Comparison of ENCODE assay signal across 9 cellular contexts in the genomic region with DNA sequence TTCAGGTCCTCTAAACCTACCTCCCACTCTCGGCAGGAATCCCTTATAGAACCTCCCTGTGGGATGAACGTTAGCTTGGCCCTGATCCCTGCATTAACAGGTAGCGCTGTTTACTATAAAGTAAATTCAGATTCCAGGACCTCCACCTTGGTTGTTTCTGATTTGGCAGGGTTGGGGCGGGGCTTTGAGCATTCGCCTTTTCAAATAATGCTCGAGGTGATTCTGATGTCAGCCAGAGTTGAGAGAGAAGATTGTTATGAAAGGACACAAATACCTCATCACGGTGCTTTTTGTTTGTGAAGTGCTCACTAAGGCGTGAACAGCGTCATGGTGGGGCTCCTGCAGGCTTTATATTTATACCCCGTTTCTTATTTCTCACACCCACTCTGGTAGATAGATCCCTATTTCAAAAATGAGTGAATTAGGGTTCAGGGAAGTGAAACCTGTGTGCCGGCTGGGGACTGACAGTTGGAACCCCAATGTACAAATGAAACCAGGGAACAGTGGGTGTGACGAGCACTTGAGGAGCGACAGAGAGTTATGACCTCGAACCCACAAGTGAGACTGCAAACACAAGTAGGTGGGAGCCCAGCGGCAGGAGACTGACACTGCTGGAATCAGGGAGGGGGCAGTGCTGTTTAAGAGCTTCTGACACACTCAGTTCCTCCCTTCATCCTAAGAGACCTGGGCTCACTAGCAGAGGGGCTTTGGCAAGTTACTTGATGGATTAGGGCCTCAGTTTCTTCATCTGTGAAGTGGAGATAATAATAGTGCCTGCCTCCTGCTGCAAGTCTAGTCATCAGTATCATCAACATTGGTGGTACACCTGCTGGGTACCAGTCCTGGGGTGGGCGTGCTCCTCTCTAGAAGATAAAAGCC. TPM values are rescaled to one million over a fixed set of nuclear protein-coding genes. Genes with fewer than 3 reads are reported as not detected.
DNase-seq lines count a peak whose midpoint lies in the region; ATAC-seq, FAIRE-seq and TF ChIP-seq lines count a peak whose summit lies in the region.
"Had no signal": no experiment of that assay in that cellular context is flagged by ENCODE, and none has a peak within 500 bp of the region (broad histone marks: within the 10 kb centered on the region; RNA-seq: fewer than 3 reads in every experiment).

No MANE protein-coding gene starts in this region.

- H3K4me2 ChIP-seq in HepG2 (ENCODE audit: low read depth, low read length) (no peak overlapping the region), MM.1S (ENCODE audit: low read depth, low read length) (no peak overlapping the region)

- no TSS peak for BruUV-seq in HepG2 (replicated peaks; lab: Mats Ljungman, UMichigan)

- DNase-seq in right lobe of liver (no peak), HepG2 (ENCODE audit: low spot score) (no peak), lower lobe of right lung (peak; percentile 62), MM.1S (no peak), NCI-H774 (lab: John Stamatoyannopoulos, UW) (no peak), NCI-H2196 (lab: John Stamatoyannopoulos, UW; ENCODE audit: unreplicated experiment) (no peak)
- DNase-seq in activated CD4-positive, alpha-beta T cell treated with anti-CD3 and anti-CD28 coated beads for 4 hours, result peak; percentile 58 to 60

- H3K36me3 ChIP-seq in right lobe of liver (no peaks in the 10 kb centered on the region), HepG2 (replicated peaks in 1 of 2; ENCODE audit: control insufficient read depth in 1 of 2, insufficient read depth in 2 of 2, low read length in 2 of 2) (no peaks in the 10 kb centered on the region), lower lobe of right lung (no peaks in the 10 kb centered on the region), MM.1S (replicated peaks; ENCODE audit: insufficient read depth, low read length) (no peaks in the 10 kb centered on the region)
- H3K36me3 ChIP-seq: pancreas had no signal

- intact Hi-C loops in right lobe of liver (cut with DNase I) (no loop called here), HepG2 (cut with micrococcal nuclease; ENCODE audit: unreplicated experiment) (no loop called here), lower lobe of right lung (cut with DNase I) (no loop called here)

- H3K4me1 ChIP-seq in right lobe of liver (no peaks in the 10 kb centered on the region), HepG2 (ENCODE audit: insufficient read depth, low read length) (no peaks in the 10 kb centered on the region), lower lobe of right lung (peaks cover 25% of the 10 kb centered on the region), MM.1S (ENCODE audit: low read length) (peaks cover 41% of the 10 kb centered on the region)

- H3K9me3 ChIP-seq in right lobe of liver (no peaks in the 10 kb centered on the region), HepG2 (ENCODE audit: low read length) (no peaks in the 10 kb centered on the region), lower lobe of right lung (no peaks in the 10 kb centered on the region), MM.1S (replicated peaks; ENCODE audit: insufficient read depth, low read length) (no peaks in the 10 kb centered on the region)
- H3K9me3 ChIP-seq: pancreas had no signal

- no peaks in the 10 kb centered on the region for H3K9me2 ChIP-seq in MM.1S (replicated peaks; ENCODE audit: insufficient read depth, low read length)

- no peak for TF ChIP-seq RAD21 in HepG2 (CRISPR knock-in tag; IDR thresholded peaks at IDR 0.05)

- H3K9ac ChIP-seq in HepG2 (ENCODE audit: insufficient read depth, low read depth, low read length) (no peak overlapping the region), MM.1S (ENCODE audit: low read length) (no peak overlapping the region)

- H3F3A ChIP-seq in MM.1S (ENCODE audit: insufficient read depth, low read length), result peaks cover 11% of the 10 kb centered on the region

- TF ChIP-seq EP300 in HepG2 (IDR thresholded peaks at IDR 0.05; ENCODE audit: low read depth in 2 of 2, low read length in 2 of 2) (no peak), HepG2 (CRISPR knock-in tag; IDR thresholded peaks at IDR 0.05; ENCODE audit: borderline replicate concordance) (no peak)

- no peaks in the 10 kb centered on the region for H4K20me1 ChIP-seq in HepG2 (ENCODE audit: insufficient read depth, low read length)
- no peaks in the 10 kb centered on the region for H4K20me1 ChIP-seq in MM.1S (ENCODE audit: insufficient read depth, low read length)

- TF ChIP-seq CTCF in right lobe of liver (IDR thresholded peaks at IDR 0.05), result no peak
- TF ChIP-seq CTCF in HepG2 (CRISPR knock-in tag; IDR thresholded peaks at IDR 0.05), result no peak
- no peak for TF ChIP-seq CTCF in lower lobe of right lung (IDR thresholded peaks at IDR 0.05)
- TF ChIP-seq CTCF in MM.1S (IDR thresholded peaks at IDR 0.05; ENCODE audit: low read length), result no peak

- in situ Hi-C loops in HepG2 (cut with HindIII; ENCODE audit: extremely low pct_ligation_motif_present, low pct_unique_long_range_greater_than_20kb), result no loop called here

- H3K27ac ChIP-seq in right lobe of liver (peak overlapping the region in 1 of 3 donors; percentile 51), HepG2 (ENCODE audit: extremely low read length, insufficient read depth, low read length) (no peak overlapping the region), lower lobe of right lung (peak overlapping the region; percentile 73), MM.1S (ENCODE audit: low read length) (no peak overlapping the region)
- H3K27ac ChIP-seq: pancreas had no signal

- H3K27me3 ChIP-seq in right lobe of liver, result no peaks in the 10 kb centered on the region
- peaks cover 0 to 7% of the 10 kb centered on the region in 2 experiments; a peak in 4 of 5 replicates for H3K27me3 ChIP-seq in HepG2 (ENCODE audit: control insufficient read depth in 1 of 2, insufficient read depth in 2 of 2, low read length in 2 of 2)
- no peaks in the 10 kb centered on the region for H3K27me3 ChIP-seq in lower lobe of right lung (ENCODE audit: low read depth)
- no peaks in the 10 kb centered on the region; the same call in 1 of the 2 replicates for H3K27me3 ChIP-seq in MM.1S (replicated peaks; ENCODE audit: insufficient read depth, low read length)
- H3K27me3 ChIP-seq: pancreas had no signal

- FAIRE-seq in HepG2 (lab: Jason Lieb, UNC), result no peak
- FAIRE-seq: pancreas had no signal

- peak; percentile 20 to 47 (median 38) for ATAC-seq in right lobe of liver
- ATAC-seq in HepG2, result no peak
- ATAC-seq in HG03175 (IDR thresholded peaks at IDR 0.05; ENCODE audit: unreplicated experiment), result peak; percentile 80
- peak; percentile 58 to 63 for ATAC-seq in lower lobe of right lung

- no peak overlapping the region for H3K4me3 ChIP-seq in right lobe of liver
- no peak overlapping the region for H3K4me3 ChIP-seq in HepG2 (replicated peaks in 1 of 3; ENCODE audit: insufficient read depth in 1 of 3, low read depth in 2 of 3, low read length in 3 of 3)
- no peak overlapping the region for H3K4me3 ChIP-seq in lower lobe of right lung
- no peak overlapping the region for H3K4me3 ChIP-seq in MM.1S (ENCODE audit: low read length)
- H3K4me3 ChIP-seq: pancreas had no signal

- H3K79me2 ChIP-seq in HepG2 (ENCODE audit: insufficient read depth, low read length) (no peaks in the 10 kb centered on the region), MM.1S (ENCODE audit: low read length) (no peaks in the 10 kb centered on the region)

- CTCF ChIA-PET in HepG2 (lab: Yijun Ruan, JAX; ENCODE audit: low intra/inter-chr PET ratio, low total read pairs), result no interaction called here

- POLR2A ChIA-PET in HepG2 (lab: Yijun Ruan, JAX), result no interaction called here

- 38% methylated on average over 15 of the region's 16 CpGs for WGBS in right lobe of liver (ENCODE audit: insufficient coverage, low coverage, low lambda C conversion rate, missing lambda C conversion rate)
- WGBS in HepG2 (ENCODE audit: low lambda C conversion rate), result 28% methylated on average over 16 of the region's 16 CpGs

- H2AFZ ChIP-seq in HepG2 (ENCODE audit: low read length), result no peak overlapping the region
- no peak overlapping the region for H2AFZ ChIP-seq in MM.1S (ENCODE audit: low read length)

- TF ChIP-seq POLR2A in right lobe of liver (IDR thresholded peaks at IDR 0.05), result peak; percentile 36
- TF ChIP-seq POLR2A in HepG2 (IDR thresholded peaks at IDR 0.05; ENCODE audit: insufficient read depth in 1 of 2, low read depth in 2 of 2, low read length in 2 of 2), result no peak

RNA-seq across cellular contexts. Expression of a gene that starts 14.3 kb away (rescaled TPM):
- total RNA-seq in right lobe of liver (10 to 100 TPM in 2 of 6 experiments, 1 to 10 TPM in 4; 1.8 to 12.6 (median 6.9) TPM), HepG2 (2016; rRNA removed; fragmentation: Illumina TruSeq; extraction: Trizol) (0.29 and 0.55 TPM in 2 replicates), lower lobe of right lung (55.1 TPM)
- 0.18 TPM in 1 of 2 replicates, not detected in the other for total RNA-seq in HepG2 (2016; cell fraction: cytosol; rRNA removed; fragmentation: Illumina TruSeq; extraction: Trizol; ENCODE audit: low read depth)
- 0.13 and 0.50 TPM in 2 replicates for total RNA-seq in HepG2 (2016; cell fraction: insoluble cytoplasmic fraction; rRNA removed; fragmentation: Illumina TruSeq; extraction: Trizol)
- total RNA-seq in HepG2 (2016; cell fraction: membrane; rRNA removed; fragmentation: Illumina TruSeq; extraction: Trizol), result 0.31 and 0.43 TPM in 2 replicates
- 0.34 and 0.37 TPM in 2 replicates for total RNA-seq in HepG2 (2016; cell fraction: nucleus; rRNA removed; fragmentation: Illumina TruSeq; extraction: Trizol)
- 0.34 and 0.69 TPM in 2 replicates for polyA plus RNA-seq in HepG2 (2011; rRNA removed)
- 0.49 and 0.50 TPM in 2 replicates for polyA plus RNA-seq in HepG2 (2011; cell fraction: cytosol; rRNA removed)
- 0.32 and 0.36 TPM in 2 replicates for polyA plus RNA-seq in HepG2 (2011; cell fraction: nucleus; rRNA removed)
- polyA plus RNA-seq in HepG2 (2012), result 0.12 and 0.47 TPM in 2 replicates
- 0.08 TPM in 1 of 2 replicates, not detected in the other for polyA plus RNA-seq in HepG2 (2016; cell fraction: cytosol; fragmentation: Illumina TruSeq; extraction: Trizol; ENCODE audit: low read depth)
- 0.19 and 0.26 TPM in 2 replicates for polyA plus RNA-seq in HepG2 (2016; cell fraction: insoluble cytoplasmic fraction; fragmentation: Illumina TruSeq; extraction: Trizol; ENCODE audit: low read depth)
- polyA plus RNA-seq in HepG2 (2016; cell fraction: membrane; fragmentation: Illumina TruSeq; extraction: Trizol; ENCODE audit: low read depth), result not detected in 2 replicates
- polyA plus RNA-seq in HepG2 (2016; cell fraction: nucleus; fragmentation: Illumina TruSeq; extraction: Trizol; ENCODE audit: insufficient read depth, low read depth), result 0.74 and 1.00 TPM in 2 replicates
- polyA minus RNA-seq in HepG2 (2011; rRNA and poly(A)+ RNA removed; ENCODE audit: low replicate concordance), result 1.2 and 180 TPM in 2 replicates
- not detected in 2 replicates for polyA minus RNA-seq in HepG2 (2011; cell fraction: cytosol; rRNA and poly(A)+ RNA removed)
- 0.39 TPM in 1 of 2 replicates, not detected in the other for polyA minus RNA-seq in HepG2 (2011; cell fraction: nucleus; rRNA and poly(A)+ RNA removed)

Comparison
In these comparisons a context has a peak if more than half of its experiments do, and no peak if none do; other contexts are left out.
1. DNase-seq: peak in activated CD4-positive, alpha-beta T cell treated with anti-CD3 and anti-CD28 coated beads for 4 hours (2 of 2) and lower lobe of right lung (single experiment); none in right lobe of liver (0 of 3), HepG2 (single experiment), MM.1S (single experiment), NCI-H774 (single experiment) and NCI-H2196 (single experiment).